Comparison of ENCODE assay signal across 15 cellular contexts in the genomic region with DNA sequence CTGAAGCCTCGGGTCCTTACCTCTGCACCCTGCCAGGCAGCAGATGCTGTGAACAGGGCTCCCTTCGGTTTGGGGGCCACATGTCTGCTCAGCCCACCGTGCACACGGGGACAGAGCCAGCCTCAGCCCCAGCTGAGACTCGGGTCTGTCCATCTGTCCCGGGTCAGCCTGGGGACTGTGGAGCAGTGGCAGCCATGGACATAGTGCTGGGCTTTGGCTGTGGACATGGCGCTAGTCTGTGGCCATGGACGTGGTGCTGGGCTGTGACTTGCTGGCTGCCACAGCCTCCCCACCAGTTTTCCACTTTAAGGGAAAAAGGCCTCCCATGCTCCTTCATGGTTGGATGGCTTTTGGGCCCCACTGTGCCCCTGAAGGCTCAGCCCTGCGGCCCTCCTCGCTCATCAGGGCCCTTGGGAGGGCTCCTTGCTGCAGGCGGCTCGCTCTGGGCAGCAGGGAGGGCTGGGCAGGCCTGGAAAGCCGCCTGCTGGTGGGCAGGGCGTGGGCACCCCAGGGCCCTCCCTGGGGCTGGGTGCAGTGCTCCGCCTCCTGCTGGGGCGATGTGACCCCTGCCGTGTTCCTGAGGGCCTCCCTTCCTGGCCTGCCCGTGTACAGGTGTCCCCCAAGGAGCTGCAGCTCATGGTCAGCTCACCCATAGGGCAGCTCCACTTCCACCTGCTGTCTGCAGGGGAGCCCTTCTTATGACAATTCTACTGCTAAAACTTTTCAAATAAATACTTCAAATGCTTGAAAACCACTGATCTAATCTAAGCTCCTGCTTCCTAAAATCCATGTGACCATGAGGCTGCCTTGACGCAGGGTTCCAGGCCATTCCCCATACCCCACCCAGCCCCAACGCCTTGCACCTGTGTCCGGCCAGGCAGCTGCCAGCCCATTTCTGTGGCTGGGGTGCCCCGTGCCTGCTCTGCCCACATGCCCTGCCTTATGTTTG.
DNase-seq lines count a peak whose midpoint lies in the region; ATAC-seq and TF ChIP-seq lines count a peak whose summit lies in the region.
"Had no signal": no experiment of that assay in that cellular context is flagged by ENCODE, and none has a peak within 500 bp of the region (broad histone marks: within the 10 kb centered on the region; RNA-seq: fewer than 3 reads in every experiment).

No MANE protein-coding gene starts in this region.

- in situ Hi-C loops in T47D (cut with HindIII; ENCODE audit: low pct_unique_long_range_greater_than_20kb, low sequenced_read_pairs), result no loop called here

- peaks cover 8% of the 10 kb centered on the region for H3K4me1 ChIP-seq in lower lobe of right lung
- H3K4me1 ChIP-seq in smooth muscle cell (ENCODE audit: low read depth), result peaks cover 4% of the 10 kb centered on the region

- no peaks in the 10 kb centered on the region for H3K27me3 Mint-ChIP-seq in MCF 10A (ENCODE audit: insufficient read depth, unreplicated experiment)
- H3K27me3 Mint-ChIP-seq in stimulated activated naive B cell treated with anti-CD40 and anti-IgM and Interleukin-4, amounts not matched to agents 10 μg/mL and 1 μg/mL and 100 μg/mL, for 72 hours, result peaks cover 20 to 40% of the 10 kb centered on the region in 2 donors

- CTCF ChIA-PET in MCF 10A (lab: Yijun Ruan, JAX), result interaction anchor here (0.5 to 9.8 kb wide), 28 partner anchors 9 to 412 kb away, joined by 3 to 217 read pairs (median 4); no protein-coding TSS in a partner anchor

- ATAC-seq in lower lobe of right lung, result no peak
- no peak for ATAC-seq in stimulated activated naive B cell treated with anti-CD40 and anti-IgM and Interleukin-4, amounts not matched to agents 10 μg/mL and 1 μg/mL and 100 μg/mL, for 72 hours (replicated peaks)

- H3K4me3 Mint-ChIP-seq in MCF 10A (ENCODE audit: unreplicated experiment), result no peak overlapping the region
- no peak overlapping the region for H3K4me3 Mint-ChIP-seq in stimulated activated naive B cell treated with anti-CD40 and anti-IgM and Interleukin-4, amounts not matched to agents 10 μg/mL and 1 μg/mL and 100 μg/mL, for 72 hours
- H3K4me3 Mint-ChIP-seq: activated CD4-positive, alpha-beta memory T cell treated with anti-CD3 and anti-CD28 coated beads for 36 hours; T-helper 2 cell treated with Interferon-gamma antibody and Interleukin-4, amounts not matched to agents 5 μg/mL and 100 μg/mL, for 36 hours had no signal

- no peaks in the 10 kb centered on the region for H3K4me1 Mint-ChIP-seq in MCF 10A (ENCODE audit: insufficient read depth, unreplicated experiment)
- peaks cover 13 to 29% of the 10 kb centered on the region in 2 donors for H3K4me1 Mint-ChIP-seq in stimulated activated naive B cell treated with anti-CD40 and anti-IgM and Interleukin-4, amounts not matched to agents 10 μg/mL and 1 μg/mL and 100 μg/mL, for 72 hours

- no peaks in the 10 kb centered on the region for H3K36me3 Mint-ChIP-seq in MCF 10A (ENCODE audit: insufficient read depth, unreplicated experiment)
- H3K36me3 Mint-ChIP-seq in stimulated activated naive B cell treated with anti-CD40 and anti-IgM and Interleukin-4, amounts not matched to agents 10 μg/mL and 1 μg/mL and 100 μg/mL, for 72 hours, result peaks cover 0 to 2% of the 10 kb centered on the region in 2 donors
- H3K36me3 Mint-ChIP-seq: activated CD4-positive, alpha-beta memory T cell treated with anti-CD3 and anti-CD28 coated beads for 36 hours had no signal

- peaks cover 24% of the 10 kb centered on the region for H3K36me3 ChIP-seq in lower lobe of right lung
- H3K36me3 ChIP-seq in smooth muscle cell (ENCODE audit: low read depth), result no peaks in the 10 kb centered on the region
- H3K36me3 ChIP-seq: BE2C had no signal

- intact Hi-C loops in MCF 10A (cut with micrococcal nuclease), result loop anchor here (1.0 to 2.0 kb wide), 2 partner anchors 57 to 279 kb away; no protein-coding TSS in a partner anchor
- intact Hi-C loops in lower lobe of right lung (cut with DNase I), result no loop called here

- DNase-seq in T47D (ENCODE audit: low read depth in 1 of 2, low spot score in 1 of 2) (peak; percentile 41 to 45), MCF 10A (ENCODE audit: unreplicated experiment) (no peak), lower lobe of right lung (peak; percentile 24), smooth muscle cell (lab: John Stamatoyannopoulos, UW; ENCODE audit: unreplicated experiment) (no peak), GOT3 (lab: John Stamatoyannopoulos, UW) (no peak)
- no peak for DNase-seq in stimulated activated naive CD4-positive, alpha-beta T cell (lab: John Stamatoyannopoulos, UW)
- no peak for DNase-seq in stimulated activated naive B cell treated with anti-CD40 and anti-IgM and Interleukin-4, amounts not matched to agents 10 μg/mL and 1 μg/mL and 100 μg/mL, for 72 hours

- H3K27me3 ChIP-seq in lower lobe of right lung (ENCODE audit: low read depth) (peaks cover 5% of the 10 kb centered on the region), smooth muscle cell (ENCODE audit: low read depth) (peaks cover 11% of the 10 kb centered on the region)
- H3K27me3 ChIP-seq: BE2C, esophagus muscularis mucosa, gastroesophageal sphincter, testis had no signal

- no peaks in the 10 kb centered on the region for H3K9me3 Mint-ChIP-seq in MCF 10A (ENCODE audit: unreplicated experiment)
- H3K9me3 Mint-ChIP-seq in stimulated activated naive B cell treated with anti-CD40 and anti-IgM and Interleukin-4, amounts not matched to agents 10 μg/mL and 1 μg/mL and 100 μg/mL, for 72 hours, result no peaks in the 10 kb centered on the region
- H3K9me3 Mint-ChIP-seq: activated B cell treated with CpG ODN at 0.5 μM for 24 hours; activated CD4-positive, alpha-beta memory T cell treated with anti-CD3 and anti-CD28 coated beads for 36 hours; T-helper 2 cell treated with Interferon-gamma antibody and Interleukin-4, amounts not matched to agents 5 μg/mL and 100 μg/mL, for 36 hours had no signal

- no peaks in the 10 kb centered on the region for H3K79me2 ChIP-seq in smooth muscle cell (ENCODE audit: low read depth)

- H3K9me3 ChIP-seq in lower lobe of right lung (no peaks in the 10 kb centered on the region), smooth muscle cell (replicated peaks; ENCODE audit: low read depth) (no peaks in the 10 kb centered on the region)
- H3K9me3 ChIP-seq: BE2C, esophagus muscularis mucosa, gastroesophageal sphincter, testis had no signal

- POLR2A ChIA-PET in MCF 10A (lab: Yijun Ruan, JAX), result interaction anchor here (1.0 to 1.8 kb wide), 2 partner anchors 15 to 56 kb away, joined by 4 read pairs; no protein-coding TSS in a partner anchor

- H3K9ac ChIP-seq in smooth muscle cell (ENCODE audit: low read depth), result no peak overlapping the region

- H4K20me1 ChIP-seq in smooth muscle cell (ENCODE audit: low read depth), result peaks cover 9% of the 10 kb centered on the region

- no peak overlapping the region for H3K4me3 ChIP-seq in lower lobe of right lung
- H3K4me3 ChIP-seq in smooth muscle cell, result no peak overlapping the region
- H3K4me3 ChIP-seq: esophagus muscularis mucosa, gastroesophageal sphincter, testis had no signal

- no peak overlapping the region for H3K27ac Mint-ChIP-seq in MCF 10A (ENCODE audit: low read depth, unreplicated experiment)
- H3K27ac Mint-ChIP-seq in stimulated activated naive B cell treated with anti-CD40 and anti-IgM and Interleukin-4, amounts not matched to agents 10 μg/mL and 1 μg/mL and 100 μg/mL, for 72 hours, result no peak overlapping the region
- H3K27ac Mint-ChIP-seq: activated B cell treated with CpG ODN at 0.5 μM for 24 hours; activated CD4-positive, alpha-beta memory T cell treated with anti-CD3 and anti-CD28 coated beads for 36 hours; T-helper 2 cell treated with Interferon-gamma antibody and Interleukin-4, amounts not matched to agents 5 μg/mL and 100 μg/mL, for 36 hours had no signal

- no peak overlapping the region for H3K4me2 ChIP-seq in smooth muscle cell

- 94% methylated on average over 22 of the region's 22 CpGs for WGBS in smooth muscle cell (ENCODE audit: low lambda C conversion rate)

- no peak overlapping the region for H2AFZ ChIP-seq in smooth muscle cell (ENCODE audit: low read depth)

- BruUV-seq in MCF 10A (replicated peaks; lab: Mats Ljungman, UMichigan), result no TSS peak

- TF ChIP-seq CTCF in MCF 10A (IDR thresholded peaks at IDR 0.05; ENCODE audit: unreplicated experiment) (no peak), lower lobe of right lung (IDR thresholded peaks at IDR 0.05) (no peak), smooth muscle cell (IDR thresholded peaks at IDR 0.05; ENCODE audit: borderline replicate concordance, insufficient read depth, poor library complexity, severe bottlenecking) (peak; percentile 3)

- H3K27ac ChIP-seq in angular gyrus (ENCODE audit: low read depth, low read length), result peak overlapping the region; percentile 71
- no peak overlapping the region for H3K27ac ChIP-seq in lower lobe of right lung
- no peak overlapping the region for H3K27ac ChIP-seq in smooth muscle cell (ENCODE audit: low read depth)
- H3K27ac ChIP-seq: esophagus muscularis mucosa, gastroesophageal sphincter, testis had no signal

- H3F3A ChIP-seq in smooth muscle cell (ENCODE audit: low read depth), result no peaks in the 10 kb centered on the region

Comparison
In these comparisons a context has a peak if more than half of its experiments do, and no peak if none do; other contexts are left out.
1. DNase-seq: peak in T47D (2 of 2) and lower lobe of right lung (single experiment); none in MCF 10A (single experiment), smooth muscle cell (single experiment), stimulated activated naive CD4-positive, alpha-beta T cell (0 of 6), GOT3 (single experiment) and stimulated activated naive B cell treated with anti-CD40 and anti-IgM and Interleukin-4, amounts not matched to agents 10 μg/mL and 1 μg/mL and 100 μg/mL, for 72 hours (single experiment).